1 cellular context compared by ENCODE assay signal in genomic region chr14:59482471-59483331, GRCh38.
TF ChIP-seq lines count a peak whose summit lies in the region.

No MANE protein-coding gene starts in this region.

TF ChIP-seq in GM12878, 131 proteins besides CTCF, POLR2A, EP300 and RAD21 (continued from another document):
- no peak for TF ChIP-seq E4F1 (IDR thresholded peaks at IDR 0.05; ENCODE audit: borderline replicate concordance, partially characterized antibody)
- no peak for TF ChIP-seq HDAC6 (IDR thresholded peaks at IDR 0.05; ENCODE audit: unreplicated experiment)
